In the genomic region with DNA sequence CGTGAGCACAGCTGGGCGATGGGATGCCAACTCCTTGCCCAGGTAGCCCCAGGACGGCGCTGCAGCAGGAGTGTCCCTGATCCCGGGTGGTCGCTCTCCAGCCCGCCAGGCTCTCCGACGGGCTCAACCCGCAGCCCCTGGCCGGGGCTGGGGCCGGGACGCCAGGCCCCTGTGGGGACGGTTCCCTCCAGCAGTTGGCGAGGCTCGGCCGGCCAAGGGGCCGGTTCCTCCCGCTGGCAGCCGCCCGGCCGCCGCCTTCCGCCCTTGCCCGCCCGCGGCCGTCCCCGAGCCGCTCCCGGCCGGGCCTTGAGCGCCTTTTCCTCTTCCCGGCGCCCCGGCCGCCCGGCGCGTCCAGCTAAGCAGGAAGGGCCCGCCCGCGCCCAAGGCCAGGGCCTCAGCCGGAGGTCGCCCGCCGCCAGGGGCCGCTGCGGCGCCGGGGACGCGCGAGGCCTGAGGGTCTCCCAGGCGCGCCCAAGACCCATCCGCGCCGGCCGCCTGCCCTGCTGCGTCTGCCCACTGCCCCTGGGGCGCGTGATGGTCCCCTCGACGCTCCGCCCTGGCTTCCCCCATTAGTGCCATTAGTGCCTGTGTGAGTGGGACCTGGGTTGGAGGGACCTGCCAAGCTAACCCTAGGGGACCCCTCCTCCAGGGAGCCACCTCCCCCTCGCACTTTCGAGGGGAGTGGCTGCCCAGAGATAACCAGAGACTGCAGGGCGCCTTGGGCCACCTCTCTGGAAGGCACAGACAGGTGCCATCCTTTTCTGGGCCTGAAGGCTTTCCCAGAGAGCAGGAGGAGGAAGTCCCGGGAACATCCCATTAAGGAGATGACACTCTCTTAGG, we compare ENCODE assay signal across 1 cellular context.
TF ChIP-seq lines count a peak whose summit lies in the region.

No MANE protein-coding gene starts in this region.

TF ChIP-seq in WTC11, 78 proteins besides CTCF, POLR2A, EP300 and RAD21 (continued from another document):
- TF ChIP-seq FOXP4 (CRISPR knock-in tag; IDR thresholded peaks at IDR 0.05) = peak; percentile 77; the same call in 1 of the 2 replicates
- no peak for TF ChIP-seq JAZF1 (CRISPR knock-in tag; IDR thresholded peaks at IDR 0.05)
- TF ChIP-seq, protein P1, sequence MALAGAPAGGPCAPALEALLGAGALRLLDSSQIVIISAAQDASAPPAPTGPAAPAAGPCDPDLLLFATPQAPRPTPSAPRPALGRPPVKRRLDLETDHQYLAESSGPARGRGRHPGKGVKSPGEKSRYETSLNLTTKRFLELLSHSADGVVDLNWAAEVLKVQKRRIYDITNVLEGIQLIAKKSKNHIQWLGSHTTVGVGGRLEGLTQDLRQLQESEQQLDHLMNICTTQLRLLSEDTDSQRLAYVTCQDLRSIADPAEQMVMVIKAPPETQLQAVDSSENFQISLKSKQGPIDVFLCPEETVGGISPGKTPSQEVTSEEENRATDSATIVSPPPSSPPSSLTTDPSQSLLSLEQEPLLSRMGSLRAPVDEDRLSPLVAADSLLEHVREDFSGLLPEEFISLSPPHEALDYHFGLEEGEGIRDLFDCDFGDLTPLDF (CRISPR knock-in tag; IDR thresholded peaks at IDR 0.05) = no peak
- TF ChIP-seq CREB1 (CRISPR knock-in tag; IDR thresholded peaks at IDR 0.05) = no peak
- no peak for TF ChIP-seq FOXJ3 (CRISPR knock-in tag; IDR thresholded peaks at IDR 0.05; ENCODE audit: borderline replicate concordance)
- no peak for TF ChIP-seq RELA (CRISPR knock-in tag; IDR thresholded peaks at IDR 0.05; ENCODE audit: borderline replicate concordance)
